ENCODE assay signal across 34 cellular contexts in the genomic region with DNA sequence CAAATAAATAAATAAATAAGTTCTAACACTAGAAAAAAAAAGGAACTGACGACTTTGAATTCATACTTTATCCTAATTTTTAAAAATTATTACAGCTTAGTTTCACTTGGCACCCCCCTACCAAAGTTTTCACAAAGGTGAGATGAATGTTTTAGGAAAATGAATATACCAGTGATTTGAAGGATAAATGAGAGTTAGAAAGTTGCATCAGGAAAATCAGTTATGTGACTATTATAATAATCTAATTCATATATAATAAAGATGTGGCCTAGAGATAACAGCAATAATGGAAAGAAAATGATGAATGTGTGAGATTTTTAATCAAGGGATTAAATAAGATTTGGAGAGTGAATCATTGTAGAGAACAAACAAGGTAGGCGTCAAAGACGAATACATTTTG.
"Had no signal": no experiment of that assay in that cellular context is flagged by ENCODE, and none has a peak within 500 bp of the region (broad histone marks: within the 10 kb centered on the region; RNA-seq: fewer than 3 reads in every experiment).

No MANE protein-coding gene starts in this region.

- DNase-seq: Karpas-422, Kasumi-1, MG63, MM.1S, MV-4-11, NCI-H1048, NCI-H1092, NCI-H1092 treated with DMSO at 0.1 percent for 48 hours, NCI-H1105, NCI-H1105 treated with DMSO at 0.1 percent for 48 hours, NCI-H1417, NCI-H1417 treated with DMSO at 0.1 percent for 48 hours, NCI-H1436, NCI-H1436 treated with DMSO at 0.1 percent for 48 hours, NCI-H146, NCI-H1694, NCI-H1694 treated with DMSO at 0.1 percent for 48 hours, NCI-H187, NCI-H187 treated with DMSO at 0.1 percent for 48 hours, NCI-H1930, NCI-H2029, NCI-H2029 treated with DMSO at 0.1 percent for 48 hours, NCI-H2081, NCI-H2081 treated with DMSO at 0.1 percent for 48 hours, NCI-H2107, NCI-H2171, NCI-H2171 treated with DMSO at 0.1 percent for 48 hours, NCI-H2227 treated with DMSO at 0.1 percent for 48 hours, NCI-H226, NCI-H345, NCI-H446, NCI-H446 treated with DMSO at 0.1 percent for 48 hours, NCI-H510A, NCI-H510A treated with DMSO at 0.1 percent for 48 hours had no signal

- H3K4me3 ChIP-seq: MG63 had no signal

- H3K9me3 ChIP-seq: MG63 had no signal

- H3K36me3 ChIP-seq: MG63 had no signal
